Comparison of ENCODE assay signal across 2 cellular contexts in genomic region chr6:39102024-39102820, GRCh38.
TF ChIP-seq lines count a peak whose summit lies in the region.

No MANE protein-coding gene starts in this region.

TF ChIP-seq in H1, 55 proteins besides CTCF, POLR2A, EP300 and RAD21:
- no peak for TF ChIP-seq JUN (IDR thresholded peaks at IDR 0.05; ENCODE audit: low read depth, low read length)
- TF ChIP-seq HDAC6 (IDR thresholded peaks at IDR 0.05; ENCODE audit: low read depth, low read length) = no peak
- TF ChIP-seq CREB1 (IDR thresholded peaks at IDR 0.05) = 0 out of 2 replicates have a peak, but pooled peaks have one; percentile 47
- TF ChIP-seq SAP30 (IDR thresholded peaks at IDR 0.05; ENCODE audit: insufficient read depth, insufficient replicate concordance, low read length) = no peak

TF ChIP-seq in neural cell, 6 proteins besides CTCF, POLR2A, EP300 and RAD21:
- TF ChIP-seq REST (IDR thresholded peaks at IDR 0.05; ENCODE audit: borderline replicate concordance) (no peak), POLR2AphosphoS5 (IDR thresholded peaks at IDR 0.05) (no peak), SMC3 (conservative IDR thresholded peaks at IDR 0.05; ENCODE audit: poor library complexity) (no peak), MXI1 (conservative IDR thresholded peaks at IDR 0.05; ENCODE audit: poor library complexity, severe bottlenecking) (no peak), TAF1 (IDR thresholded peaks at IDR 0.05; ENCODE audit: low read depth) (no peak), EZH2 (IDR thresholded peaks at IDR 0.05; ENCODE audit: borderline replicate concordance, insufficient read depth, low read length, poor library complexity, severe bottlenecking) (no peak)
